1 cellular context compared by ENCODE assay signal in the genomic region with DNA sequence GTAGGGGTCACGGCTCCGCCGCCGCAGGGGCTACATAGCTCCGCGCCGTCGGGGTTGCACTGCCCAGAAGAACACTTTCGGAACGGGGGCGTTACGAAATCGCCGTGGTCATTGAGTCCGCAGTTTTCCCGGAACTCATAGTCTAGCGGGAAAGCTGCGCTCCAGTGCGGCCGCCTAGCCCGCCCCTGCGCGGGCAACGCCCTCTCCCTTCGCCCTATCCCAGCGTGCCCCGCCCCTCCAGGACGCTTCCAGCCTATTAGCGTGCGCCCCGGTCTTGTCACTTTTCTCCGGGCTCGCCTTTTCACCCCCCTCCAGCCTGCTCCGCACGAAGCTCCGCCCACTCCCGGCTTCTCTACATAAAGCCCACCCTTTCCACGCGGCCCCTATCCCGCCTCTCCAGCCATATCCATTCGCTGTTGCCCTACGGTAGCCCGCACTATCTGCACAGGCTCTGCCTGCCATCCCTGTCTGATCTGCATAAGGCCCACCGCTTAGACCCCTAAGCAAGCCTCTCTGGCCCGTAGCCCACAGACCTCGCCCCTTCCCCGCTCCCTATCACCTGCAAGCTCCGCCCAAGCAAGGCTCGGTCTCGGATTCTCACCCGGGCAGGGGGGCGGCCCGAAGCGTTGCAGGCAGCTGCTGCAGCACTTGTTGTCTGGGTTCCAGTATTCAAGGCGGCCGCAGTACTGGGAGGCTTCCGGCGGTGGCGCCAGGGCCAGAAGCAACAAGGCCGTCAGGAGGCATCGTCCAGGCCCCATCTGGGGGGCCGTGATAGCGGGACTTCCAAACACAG.
TF ChIP-seq lines count a peak whose summit lies in the region.

No MANE protein-coding gene starts in this region.

TF ChIP-seq in SK-N-SH, 30 proteins besides CTCF, POLR2A, EP300 and RAD21 (continued from another document):
- TF ChIP-seq ZBTB33 (IDR thresholded peaks at IDR 0.05; ENCODE audit: borderline replicate concordance, low read depth) = no peak
- peak; percentile 46 for TF ChIP-seq MAX (IDR thresholded peaks at IDR 0.05; ENCODE audit: low read depth)
- TF ChIP-seq NFIC (IDR thresholded peaks at IDR 0.05; ENCODE audit: borderline replicate concordance) = no peak
- peak; percentile 84 for TF ChIP-seq RFX5 (IDR thresholded peaks at IDR 0.05; ENCODE audit: low read length)
- peak; percentile 55; the same call in 1 of the 2 replicates for TF ChIP-seq ELF1 (IDR thresholded peaks at IDR 0.05)
- TF ChIP-seq, protein P1, sequence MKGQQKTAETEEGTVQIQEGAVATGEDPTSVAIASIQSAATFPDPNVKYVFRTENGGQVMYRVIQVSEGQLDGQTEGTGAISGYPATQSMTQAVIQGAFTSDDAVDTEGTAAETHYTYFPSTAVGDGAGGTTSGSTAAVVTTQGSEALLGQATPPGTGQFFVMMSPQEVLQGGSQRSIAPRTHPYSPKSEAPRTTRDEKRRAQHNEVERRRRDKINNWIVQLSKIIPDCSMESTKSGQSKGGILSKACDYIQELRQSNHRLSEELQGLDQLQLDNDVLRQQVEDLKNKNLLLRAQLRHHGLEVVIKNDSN (IDR thresholded peaks at IDR 0.05; ENCODE audit: borderline replicate concordance, low read depth) = no peak
- no peak for TF ChIP-seq FOSL2 (IDR thresholded peaks at IDR 0.05; ENCODE audit: borderline replicate concordance, low read depth)
- TF ChIP-seq RCOR1 (IDR thresholded peaks at IDR 0.05; ENCODE audit: low read length) = no peak
- TF ChIP-seq EZH2phosphoT487 (IDR thresholded peaks at IDR 0.05; ENCODE audit: borderline replicate concordance, low read depth) = no peak
- peak; percentile 70; the same call in 1 of the 2 replicates for TF ChIP-seq SIN3A (IDR thresholded peaks at IDR 0.05; ENCODE audit: borderline replicate concordance, low read depth, low read length)
- no peak for TF ChIP-seq RXRA (IDR thresholded peaks at IDR 0.05; ENCODE audit: borderline replicate concordance, low read depth)
- TF ChIP-seq, protein P2, sequence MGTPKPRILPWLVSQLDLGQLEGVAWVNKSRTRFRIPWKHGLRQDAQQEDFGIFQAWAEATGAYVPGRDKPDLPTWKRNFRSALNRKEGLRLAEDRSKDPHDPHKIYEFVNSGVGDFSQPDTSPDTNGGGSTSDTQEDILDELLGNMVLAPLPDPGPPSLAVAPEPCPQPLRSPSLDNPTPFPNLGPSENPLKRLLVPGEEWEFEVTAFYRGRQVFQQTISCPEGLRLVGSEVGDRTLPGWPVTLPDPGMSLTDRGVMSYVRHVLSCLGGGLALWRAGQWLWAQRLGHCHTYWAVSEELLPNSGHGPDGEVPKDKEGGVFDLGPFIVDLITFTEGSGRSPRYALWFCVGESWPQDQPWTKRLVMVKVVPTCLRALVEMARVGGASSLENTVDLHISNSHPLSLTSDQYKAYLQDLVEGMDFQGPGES (IDR thresholded peaks at IDR 0.05; ENCODE audit: low read depth, low read length) = peak; percentile 7; the same call in 1 of the 2 replicates
- TF ChIP-seq MXI1 (IDR thresholded peaks at IDR 0.05; ENCODE audit: low read depth, low read length) = peak; percentile 78
- TF ChIP-seq NRF1 (IDR thresholded peaks at IDR 0.05; ENCODE audit: low read depth, low read length) = peak; percentile 77
- 0 out of 2 replicates have a peak, but pooled peaks have one; percentile 41 for TF ChIP-seq FOXJ3 (CRISPR knock-in tag; IDR thresholded peaks at IDR 0.05)
- no peak for TF ChIP-seq JUND (IDR thresholded peaks at IDR 0.05)
- peak; percentile 82 for TF ChIP-seq PBX3 (IDR thresholded peaks at IDR 0.05)
- 0 out of 2 replicates have a peak, but pooled peaks have one; percentile 11 for TF ChIP-seq YY1 (IDR thresholded peaks at IDR 0.05; ENCODE audit: low read depth)
- no peak for TF ChIP-seq MEF2A (IDR thresholded peaks at IDR 0.05; ENCODE audit: borderline replicate concordance, low read depth)
- no peak for TF ChIP-seq FOXM1 (IDR thresholded peaks at IDR 0.05; ENCODE audit: low read depth)
- TF ChIP-seq TAF1 (IDR thresholded peaks at IDR 0.05; ENCODE audit: borderline replicate concordance, low read depth, low read length) = no peak; the same call in 1 of the 2 replicates
- peak; percentile 77 for TF ChIP-seq POLR2AphosphoS5 (IDR thresholded peaks at IDR 0.05; ENCODE audit: low read depth, low read length)
